Comparison of ENCODE assay signal across 18 cellular contexts in genomic region chr11:37858398-37858797, GRCh38.
DNase-seq lines count a peak whose midpoint lies in the region; ATAC-seq, FAIRE-seq and TF ChIP-seq lines count a peak whose summit lies in the region.
"Had no signal": no experiment of that assay in that cellular context is flagged by ENCODE, and none has a peak within 500 bp of the region (broad histone marks: within the 10 kb centered on the region; RNA-seq: fewer than 3 reads in every experiment).

No MANE protein-coding gene starts in this region.

- H4K20me1 ChIP-seq in astrocyte (ENCODE audit: insufficient read depth, low read length): no peaks in the 10 kb centered on the region
- H4K20me1 ChIP-seq: BLaER1 treated with 17β-estradiol and CSF1 and Interleukin-3, amounts not matched to agents 10 nM and 100 nM had no signal

- H3K36me3 Mint-ChIP-seq in astrocyte (ENCODE audit: low read depth, unreplicated experiment) (no peaks in the 10 kb centered on the region), nephron (ENCODE audit: low read depth) (no peaks in the 10 kb centered on the region)
- H3K36me3 Mint-ChIP-seq: activated naive CD8-positive, alpha-beta T cell treated with anti-CD3 and anti-CD28 coated beads, Interleukin-2, amount 10 ng/mL, durations not matched to agents 7 days and 5 days had no signal

- intact Hi-C loops in pancreas (cut with DNase I): no loop called here

- TF ChIP-seq CTCF in GM12873 (IDR thresholded peaks at IDR 0.05; ENCODE audit: insufficient read depth, low read depth, low read length, missing control alignments): peak; percentile 7
- TF ChIP-seq CTCF in astrocyte (IDR thresholded peaks at IDR 0.05; ENCODE audit: insufficient read depth, low read depth, low read length): peak; percentile 10
- peak in 2 of 3 experiments; percentile 15 to 25 for TF ChIP-seq CTCF in nephron (IDR thresholded peaks at IDR 0.05; ENCODE audit: unreplicated experiment in 3 of 3)
- no peak for TF ChIP-seq CTCF in pancreas (IDR thresholded peaks at IDR 0.05)

- H3K27me3 ChIP-seq in astrocyte (ENCODE audit: insufficient read depth, low read length): no peaks in the 10 kb centered on the region
- H3K27me3 ChIP-seq in pancreas: no peaks in the 10 kb centered on the region
- H3K27me3 ChIP-seq: BLaER1 treated with 17β-estradiol and CSF1 and Interleukin-3, amounts not matched to agents 10 nM and 100 nM; thyroid gland had no signal

- no peak overlapping the region for H3K9ac ChIP-seq in astrocyte (ENCODE audit: low read length)
- H3K9ac ChIP-seq: BLaER1 treated with 17β-estradiol and CSF1 and Interleukin-3, amounts not matched to agents 10 nM and 100 nM had no signal

- H2AFZ ChIP-seq in astrocyte (ENCODE audit: low read depth, low read length): no peak overlapping the region

- DNase-seq in Kasumi-1 (lab: John Stamatoyannopoulos, UW) (peak; percentile 21 to 26), astrocyte (ENCODE audit: low read depth) (no peak), pancreas (no peak), iPS-NIHi11 (ENCODE audit: low spot score) (no peak), NCI-H187 treated with DMSO at 0.1 percent for 48 hours (lab: John Stamatoyannopoulos, UW) (no peak)
- DNase-seq: activated CD8-positive, alpha-beta T cell treated with anti-CD3 and anti-CD28 coated beads for 36 hours; activated naive CD8-positive, alpha-beta T cell treated with anti-CD3 and anti-CD28 coated beads, Interleukin-2, amount 10 ng/mL, durations not matched to agents 7 days and 5 days; effector memory CD8-positive, alpha-beta T cell; KG1; NCI-H2029; nucleus accumbens; RPMI8226; thyroid gland had no signal

- no peak for ATAC-seq in pancreas
- ATAC-seq: activated CD8-positive, alpha-beta T cell treated with anti-CD3 and anti-CD28 coated beads for 36 hours; effector memory CD8-positive, alpha-beta T cell had no signal

- H3K4me3 ChIP-seq in astrocyte (ENCODE audit: insufficient read depth, low read depth, low read length) (no peak overlapping the region), pancreas (no peak overlapping the region)
- H3K4me3 ChIP-seq: BLaER1 treated with 17β-estradiol and CSF1 and Interleukin-3, amounts not matched to agents 10 nM and 100 nM; thyroid gland had no signal

- H3K36me3 ChIP-seq in astrocyte (ENCODE audit: insufficient read depth, low read length) (no peaks in the 10 kb centered on the region), pancreas (no peaks in the 10 kb centered on the region)
- H3K36me3 ChIP-seq: BLaER1 treated with 17β-estradiol and CSF1 and Interleukin-3, amounts not matched to agents 10 nM and 100 nM; thyroid gland; WERI-Rb-1 had no signal

- H3K27me3 Mint-ChIP-seq in astrocyte (ENCODE audit: low read depth, unreplicated experiment): no peaks in the 10 kb centered on the region
- H3K27me3 Mint-ChIP-seq in nephron (ENCODE audit: low read depth): no peaks in the 10 kb centered on the region
- H3K27me3 Mint-ChIP-seq: activated CD8-positive, alpha-beta T cell treated with anti-CD3 and anti-CD28 coated beads for 36 hours; activated naive CD8-positive, alpha-beta T cell treated with anti-CD3 and anti-CD28 coated beads, Interleukin-2, amount 10 ng/mL, durations not matched to agents 7 days and 5 days; central memory CD8-positive, alpha-beta T cell; effector memory CD8-positive, alpha-beta T cell had no signal

- peaks cover 3% of the 10 kb centered on the region for H3K9me3 Mint-ChIP-seq in astrocyte (ENCODE audit: unreplicated experiment)
- no peaks in the 10 kb centered on the region for H3K9me3 Mint-ChIP-seq in nephron

- H3K4me1 Mint-ChIP-seq in astrocyte (ENCODE audit: low read depth, unreplicated experiment) (no peaks in the 10 kb centered on the region), nephron (no peaks in the 10 kb centered on the region)
- H3K4me1 Mint-ChIP-seq: activated naive CD8-positive, alpha-beta T cell treated with anti-CD3 and anti-CD28 coated beads, Interleukin-2, amount 10 ng/mL, durations not matched to agents 7 days and 5 days; central memory CD8-positive, alpha-beta T cell had no signal

- H3K4me2 ChIP-seq in astrocyte (ENCODE audit: low read length): no peak overlapping the region
- H3K4me2 ChIP-seq: BLaER1 treated with 17β-estradiol and CSF1 and Interleukin-3, amounts not matched to agents 10 nM and 100 nM had no signal

- 95 to 96% methylated on average over 1 of the region's 1 CpG for WGBS in pancreas, 2 donors

- H3K4me1 ChIP-seq in astrocyte (ENCODE audit: insufficient read depth, low read length) (no peaks in the 10 kb centered on the region), pancreas (no peaks in the 10 kb centered on the region)
- H3K4me1 ChIP-seq: BLaER1 treated with 17β-estradiol and CSF1 and Interleukin-3, amounts not matched to agents 10 nM and 100 nM; thyroid gland had no signal

- H3K27ac ChIP-seq in astrocyte (ENCODE audit: low read depth, low read length): no peak overlapping the region
- H3K27ac ChIP-seq in pancreas: no peak overlapping the region
- H3K27ac ChIP-seq: BLaER1 treated with 17β-estradiol and CSF1 and Interleukin-3, amounts not matched to agents 10 nM and 100 nM; thyroid gland; WERI-Rb-1 had no signal

- H3K9me3 ChIP-seq in astrocyte (ENCODE audit: insufficient read depth, low read depth, low read length) (no peaks in the 10 kb centered on the region), pancreas (no peaks in the 10 kb centered on the region)
- H3K9me3 ChIP-seq: BLaER1 treated with 17β-estradiol and CSF1 and Interleukin-3, amounts not matched to agents 10 nM and 100 nM; thyroid gland had no signal

- FAIRE-seq in astrocyte (lab: Jason Lieb, UNC): no peak
- FAIRE-seq in pancreas (lab: Jason Lieb, UNC): no peak

- H3K4me3 Mint-ChIP-seq in astrocyte (ENCODE audit: unreplicated experiment) (no peak overlapping the region), nephron (no peak overlapping the region)
- H3K4me3 Mint-ChIP-seq: activated CD8-positive, alpha-beta T cell treated with anti-CD3 and anti-CD28 coated beads for 36 hours; activated naive CD8-positive, alpha-beta T cell treated with anti-CD3 and anti-CD28 coated beads, Interleukin-2, amount 10 ng/mL, durations not matched to agents 7 days and 5 days; central memory CD8-positive, alpha-beta T cell; effector memory CD8-positive, alpha-beta T cell had no signal

- H3K79me2 ChIP-seq in astrocyte (ENCODE audit: insufficient read depth, low read length): no peaks in the 10 kb centered on the region

- H3K27ac Mint-ChIP-seq in astrocyte (ENCODE audit: unreplicated experiment) (no peak overlapping the region), nephron (no peak overlapping the region)
- H3K27ac Mint-ChIP-seq: activated CD8-positive, alpha-beta T cell treated with anti-CD3 and anti-CD28 coated beads for 36 hours; activated naive CD8-positive, alpha-beta T cell treated with anti-CD3 and anti-CD28 coated beads, Interleukin-2, amount 10 ng/mL, durations not matched to agents 7 days and 5 days; effector memory CD8-positive, alpha-beta T cell had no signal

Comparison
In these comparisons a context has a peak if more than half of its experiments do, and no peak if none do; other contexts are left out.
1. CTCF ChIP-seq: peak in GM12873 (single experiment), astrocyte (single experiment) and nephron (2 of 3); none in pancreas (0 of 4).
2. DNase-seq: peak in Kasumi-1 (2 of 2); none in astrocyte (single experiment), pancreas (0 of 6), iPS-NIHi11 (single experiment) and NCI-H187 treated with DMSO at 0.1 percent for 48 hours (single experiment).